ENCODE assay signal across 7 cellular contexts in the genomic region with DNA sequence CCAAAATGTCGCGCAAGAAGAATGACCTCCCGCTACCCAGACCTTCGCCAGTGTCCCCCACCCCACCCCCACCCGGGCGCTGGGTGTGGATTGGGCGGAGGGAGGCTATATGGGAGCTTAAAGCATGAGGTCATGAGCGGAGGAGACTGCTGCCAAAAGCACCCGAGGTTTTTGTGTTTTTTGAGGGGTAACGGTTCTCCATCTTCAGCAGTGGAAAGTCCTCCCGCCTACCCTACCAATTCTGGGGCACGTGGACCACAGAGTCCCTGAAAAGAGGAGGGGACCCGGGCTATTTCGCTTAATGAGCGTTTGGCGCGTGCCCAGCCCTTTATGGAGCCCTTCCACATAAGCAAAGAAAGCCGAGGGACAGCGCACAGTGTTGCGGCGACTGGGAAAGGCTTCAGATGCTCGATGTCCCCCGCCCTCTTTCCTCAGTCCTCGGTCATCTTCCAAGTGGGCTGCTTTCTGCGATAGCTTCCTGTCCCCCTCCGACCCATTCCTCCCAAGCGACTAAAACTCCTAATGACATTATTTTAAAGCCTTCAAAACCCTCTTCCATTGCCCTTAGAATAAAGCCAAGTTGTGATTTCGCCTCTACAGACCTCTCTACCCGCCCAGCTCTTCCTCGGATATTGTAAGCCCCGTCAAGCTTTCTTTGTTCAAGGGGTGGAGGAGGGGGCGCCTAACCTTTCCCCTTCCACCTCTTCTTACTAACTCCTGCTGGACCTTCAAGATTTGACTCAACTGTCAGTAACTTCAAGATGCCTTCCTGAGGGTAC. TPM values are rescaled to one million over a fixed set of nuclear protein-coding genes. Genes with fewer than 3 reads are reported as not detected.
DNase-seq lines count a peak whose midpoint lies in the region; ATAC-seq, FAIRE-seq and TF ChIP-seq lines count a peak whose summit lies in the region.

No MANE protein-coding gene starts in this region.

- FAIRE-seq in astrocyte (lab: Jason Lieb, UNC) (no peak), small intestine (lab: Jason Lieb, UNC) (no peak)

- no peaks in the 10 kb centered on the region for H4K20me1 ChIP-seq in astrocyte (ENCODE audit: insufficient read depth, low read length)

- H3K27ac ChIP-seq in astrocyte (ENCODE audit: low read depth, low read length) (peak overlapping the region; percentile 63), iPS-18a (ENCODE audit: low read length) (no peak overlapping the region), small intestine (ENCODE audit: low read depth in 1 of 2, low read length in 1 of 2) (peak overlapping the region in 1 of 2 donors; percentile 95)

- peaks cover 11% of the 10 kb centered on the region for H3K4me1 Mint-ChIP-seq in astrocyte (ENCODE audit: low read depth, unreplicated experiment)

- no peaks in the 10 kb centered on the region for H3K9me3 Mint-ChIP-seq in astrocyte (ENCODE audit: unreplicated experiment)

- peak overlapping the region; percentile 81 for H3K4me3 Mint-ChIP-seq in astrocyte (ENCODE audit: unreplicated experiment)

- in situ Hi-C loops in KBM-7 (cut with MboI; ENCODE audit: low pct_unique_long_range_greater_than_20kb, low sequenced_read_pairs): no loop called here

- H3K27me3 ChIP-seq in astrocyte (ENCODE audit: insufficient read depth, low read length): no peaks in the 10 kb centered on the region
- no peaks in the 10 kb centered on the region for H3K27me3 ChIP-seq in iPS-18a (ENCODE audit: control insufficient read depth, insufficient read depth, low read length)
- no peaks in the 10 kb centered on the region for H3K27me3 ChIP-seq in small intestine (ENCODE audit: control insufficient read depth in 2 of 2, insufficient read depth in 2 of 2, low read length in 2 of 2)

- H3K36me3 ChIP-seq in astrocyte (ENCODE audit: insufficient read depth, low read length) (no peaks in the 10 kb centered on the region), iPS-18a (ENCODE audit: control insufficient read depth, low read depth, low read length) (no peaks in the 10 kb centered on the region), small intestine (ENCODE audit: control insufficient read depth in 2 of 2, insufficient read depth in 2 of 2, low read length in 2 of 2) (no peaks in the 10 kb centered on the region)

- peak overlapping the region; percentile 87 for H3K9ac ChIP-seq in astrocyte (ENCODE audit: low read length)
- peak overlapping the region; percentile 75 for H3K9ac ChIP-seq in iPS-18a (ENCODE audit: low read length)

- WGBS in small intestine, 3 donors: 5 to 10% (median 6%) methylated on average over 32 of the region's 32 CpGs

- peak overlapping the region; percentile 97 for H3K4me2 ChIP-seq in astrocyte (ENCODE audit: low read length)

- DNase-seq in GM03348 (ENCODE audit: low spot score) (peak; percentile 77), NCI-H1092 treated with DMSO at 0.1 percent for 48 hours (lab: John Stamatoyannopoulos, UW) (peak; percentile 79), astrocyte (ENCODE audit: low read depth) (peak; percentile 49), small intestine (peak; percentile 60), KBM-7 (no peak)

- peaks cover 25% of the 10 kb centered on the region for H3K79me2 ChIP-seq in astrocyte (ENCODE audit: insufficient read depth, low read length)

- H3K4me3 ChIP-seq in astrocyte (ENCODE audit: insufficient read depth, low read depth, low read length) (peak overlapping the region; percentile 69), iPS-18a (ENCODE audit: low read length) (peak overlapping the region; percentile 68), small intestine (ENCODE audit: low read depth in 1 of 2, low read length in 2 of 2) (peak overlapping the region; percentile 74)

- no peak for ATAC-seq in HG02610 (IDR thresholded peaks at IDR 0.05; ENCODE audit: unreplicated experiment)

- H3K27me3 Mint-ChIP-seq in astrocyte (ENCODE audit: low read depth, unreplicated experiment): no peaks in the 10 kb centered on the region

- peak overlapping the region; percentile 69 for H2AFZ ChIP-seq in astrocyte (ENCODE audit: low read depth, low read length)

- H3K4me1 ChIP-seq in astrocyte (ENCODE audit: insufficient read depth, low read length): peaks cover 30% of the 10 kb centered on the region
- peaks cover 20% of the 10 kb centered on the region for H3K4me1 ChIP-seq in iPS-18a (ENCODE audit: control insufficient read depth, low read depth, low read length)
- H3K4me1 ChIP-seq in small intestine (ENCODE audit: control insufficient read depth in 2 of 2, insufficient read depth in 1 of 2, low read depth in 1 of 2, low read length in 1 of 2): peaks cover 0 to 2% of the 10 kb centered on the region in 2 donors

- peak overlapping the region; percentile 86 for H3K27ac Mint-ChIP-seq in astrocyte (ENCODE audit: unreplicated experiment)

- no peaks in the 10 kb centered on the region for H3K36me3 Mint-ChIP-seq in astrocyte (ENCODE audit: low read depth, unreplicated experiment)

- no peak for TF ChIP-seq CTCF in astrocyte (IDR thresholded peaks at IDR 0.05; ENCODE audit: insufficient read depth, low read depth, low read length)

- H3K9me3 ChIP-seq in astrocyte (ENCODE audit: insufficient read depth, low read depth, low read length) (no peaks in the 10 kb centered on the region), iPS-18a (ENCODE audit: control insufficient read depth, low read depth, low read length) (no peaks in the 10 kb centered on the region), small intestine (ENCODE audit: control insufficient read depth, low read depth) (no peaks in the 10 kb centered on the region)

RNA-seq across cellular contexts. Expression of gene TRERF1, which starts 2.1 kb away (rescaled TPM):
- total RNA-seq in astrocyte: 7.7 and 8.6 TPM in 2 replicates
- polyA plus RNA-seq in small intestine: 1 to 10 TPM in 2 of 3 donors, under 1 TPM in 1; 0.22 to 3.5 (median 1.1) TPM
